12 cellular contexts compared by ENCODE assay signal in genomic region chr1:233261206-233261605, GRCh38. TPM values are rescaled to one million over a fixed set of nuclear protein-coding genes. Genes with fewer than 3 reads are reported as not detected.
A peak's percentile ranks its signal among the peaks of the same experiment; 100 is the strongest.
DNase-seq lines count a peak whose midpoint lies in the region; ATAC-seq and TF ChIP-seq lines count a peak whose summit lies in the region.
"Had no signal": no experiment of that assay in that cellular context is flagged by ENCODE, and none has a peak within 500 bp of the region (broad histone marks: within the 10 kb centered on the region; RNA-seq: fewer than 3 reads in every experiment).

No MANE protein-coding gene starts in this region.

- H3K27ac ChIP-seq in GM23338 (ENCODE audit: low read depth) (peak overlapping the region; percentile 15; the same call in 1 of the 2 replicates), foreskin keratinocyte (no peak overlapping the region)
- H3K27ac ChIP-seq: cardiac muscle cell, upper lobe of left lung had no signal

- no peaks in the 10 kb centered on the region for H3F3A ChIP-seq in GM23338 (replicated peaks; ENCODE audit: low read depth)

- H3K36me3 ChIP-seq in GM23338 (ENCODE audit: insufficient read depth) = peaks cover 25% of the 10 kb centered on the region
- H3K36me3 ChIP-seq in mucosa of descending colon (ENCODE audit: low read depth) = no peaks in the 10 kb centered on the region
- H3K36me3 ChIP-seq: cardiac muscle cell had no signal

- DNase-seq in NCI-H2227 treated with DMSO at 0.1 percent for 48 hours (lab: John Stamatoyannopoulos, UW) (peak; percentile 8), NCI-H2227 (lab: John Stamatoyannopoulos, UW; ENCODE audit: unreplicated experiment) (no peak), GM23338 (ENCODE audit: low spot score) (no peak), mucosa of descending colon (no peak), foreskin keratinocyte (no peak), NCI-H1105 (lab: John Stamatoyannopoulos, UW) (no peak), NCI-H1694 treated with DMSO at 0.1 percent for 48 hours (lab: John Stamatoyannopoulos, UW) (no peak)
- DNase-seq: NCI-H1930, upper lobe of left lung had no signal

- peaks cover 88% of the 10 kb centered on the region for H3K79me2 ChIP-seq in GM23338 (replicated peaks; ENCODE audit: insufficient read depth)

- H3K4me3 ChIP-seq in GM23338 (no peak overlapping the region), mucosa of descending colon (no peak overlapping the region)
- H3K4me3 ChIP-seq: cardiac muscle cell, upper lobe of left lung had no signal

- TF ChIP-seq CTCF in GM23338 (conservative IDR thresholded peaks at IDR 0.05; ENCODE audit: low read depth in 2 of 2) (no peak), mucosa of descending colon (IDR thresholded peaks at IDR 0.05) (no peak), foreskin keratinocyte (conservative IDR thresholded peaks at IDR 0.05) (no peak)

- peaks cover 14% of the 10 kb centered on the region; the same call in 2 of the 3 replicates for H3K4me1 Mint-ChIP-seq in GM23338

- peak overlapping the region; percentile 57; the same call in 1 of the 2 replicates for H3K27ac Mint-ChIP-seq in GM23338

- H3K4me2 ChIP-seq in GM23338 = no peak overlapping the region

- H3K27me3 Mint-ChIP-seq in GM23338 (ENCODE audit: insufficient read depth, low read depth, poor library complexity) = peaks cover 4% of the 10 kb centered on the region

- peaks cover 62% of the 10 kb centered on the region for H3K36me3 Mint-ChIP-seq in GM23338 (ENCODE audit: low read depth)

- H3K4me3 Mint-ChIP-seq in GM23338 = no peak overlapping the region
- H3K4me3 Mint-ChIP-seq: WTC11 had no signal

- no peaks in the 10 kb centered on the region for H3K9me3 Mint-ChIP-seq in GM23338
- H3K9me3 Mint-ChIP-seq: WTC11 had no signal

- H3K27me3 ChIP-seq in GM23338 (ENCODE audit: insufficient read depth) (no peaks in the 10 kb centered on the region), foreskin keratinocyte (no peaks in the 10 kb centered on the region)
- H3K27me3 ChIP-seq: cardiac muscle cell, upper lobe of left lung had no signal

- H3K4me1 ChIP-seq in GM23338 (ENCODE audit: insufficient read depth) (no peaks in the 10 kb centered on the region; the same call in 1 of the 2 replicates), mucosa of descending colon (ENCODE audit: low read depth) (no peaks in the 10 kb centered on the region), foreskin keratinocyte (no peaks in the 10 kb centered on the region)
- H3K4me1 ChIP-seq: upper lobe of left lung had no signal

- no peaks in the 10 kb centered on the region for H3K9me3 ChIP-seq in mucosa of descending colon
- H3K9me3 ChIP-seq: upper lobe of left lung had no signal

- intact Hi-C loops in mucosa of descending colon (cut with DNase I, micrococcal nuclease) = no loop called here

- H2AFZ ChIP-seq in GM23338 = no peak overlapping the region

- no peaks in the 10 kb centered on the region for H3K9me2 ChIP-seq in GM23338 (ENCODE audit: insufficient read depth)

- ATAC-seq in GM23338 = no peak
- peak; percentile 85 for ATAC-seq in HG03469 (IDR thresholded peaks at IDR 0.05; ENCODE audit: unreplicated experiment)
- ATAC-seq in mucosa of descending colon = peak; percentile 77
- no peak for ATAC-seq in foreskin keratinocyte
- ATAC-seq: WTC11 had no signal

- peaks cover 48% of the 10 kb centered on the region for H4K20me1 ChIP-seq in GM23338 (replicated peaks; ENCODE audit: insufficient read depth)

TF ChIP-seq in GM23338, 12 proteins besides CTCF, POLR2A, EP300 and RAD21 (continues in another document):
- TF ChIP-seq ETS1 (IDR thresholded peaks at IDR 0.05) (no peak), EZH2phosphoT487 (IDR thresholded peaks at IDR 0.05; ENCODE audit: unreplicated experiment) (no peak), NANOG (IDR thresholded peaks at IDR 0.05; ENCODE audit: borderline replicate concordance) (no peak), ZNF114 (CRISPR knock-in tag; IDR thresholded peaks at IDR 0.05) (no peak), ZNF331 (CRISPR knock-in tag; IDR thresholded peaks at IDR 0.05; ENCODE audit: low read depth) (no peak), ZNF462 (CRISPR knock-in tag; IDR thresholded peaks at IDR 0.05) (no peak)

RNA-seq across cellular contexts. Expression of gene PCNX2, which starts 34.3 kb away (rescaled TPM):
- 61.2 and 88.3 TPM in 2 replicates for total RNA-seq in GM23338 (2014; rRNA removed; shearing (Covaris generic))
- polyA plus RNA-seq in GM23338 (2016; fragmentation: Nextera tagmentation; extraction: Ambion mirVana) (42.6 and 42.9 TPM in 2 replicates), foreskin keratinocyte (8.7 and 11.5 TPM in 2 replicates)
- total RNA-seq in mucosa of descending colon (10 to 100 TPM in 1 of 3 donors, 1 to 10 TPM in 2; 6.0 to 11.3 (median 8.5) TPM), foreskin keratinocyte (18.2 and 23.6 TPM in 2 replicates)

Comparison
In these comparisons a context has a peak if more than half of its experiments do, and no peak if none do; other contexts are left out.
1. ATAC-seq: peak in HG03469 (single experiment) and mucosa of descending colon (single experiment); none in GM23338 (single experiment) and foreskin keratinocyte (single experiment).